In the genomic region with DNA sequence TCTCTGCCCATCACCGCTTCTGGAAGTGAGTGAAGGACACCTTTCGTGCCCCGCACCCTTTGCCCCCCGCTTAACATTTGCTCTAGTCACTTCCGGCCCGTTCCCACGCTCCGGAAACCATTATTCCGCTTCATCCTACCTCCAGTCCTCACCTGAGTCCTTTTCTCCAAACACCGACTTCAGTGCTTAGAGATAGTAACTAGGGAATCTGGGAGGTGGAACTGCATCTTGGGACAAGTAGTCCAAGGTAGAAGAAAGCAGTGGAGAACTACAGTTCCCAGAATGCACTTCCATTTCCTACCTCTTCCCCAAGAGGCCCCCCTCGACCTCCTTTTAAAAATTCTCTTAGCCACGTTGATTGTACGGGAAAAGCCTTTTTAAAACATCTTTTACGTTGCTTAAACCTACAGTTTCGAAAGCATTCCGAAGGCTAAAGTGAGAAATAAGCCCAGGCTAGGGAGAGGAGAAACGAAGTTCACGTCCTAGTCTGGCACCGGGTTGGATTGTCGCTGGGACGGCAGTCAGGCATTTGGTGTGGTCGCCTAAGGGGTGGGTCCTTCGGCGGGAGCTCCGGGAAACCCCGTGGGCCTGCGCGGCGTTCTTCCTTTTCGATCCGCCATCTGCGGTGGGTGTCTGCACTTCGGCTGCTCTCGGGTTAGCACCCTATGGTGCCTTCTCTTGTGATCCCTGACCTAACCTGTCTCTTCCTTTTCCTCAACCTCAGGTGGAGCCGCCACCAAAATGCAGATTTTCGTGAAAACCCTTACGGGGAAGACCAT, we compare ENCODE assay signal across 1 cellular context.
TF ChIP-seq lines count a peak whose summit lies in the region.

A gene (minus strand): TSS at position 210 of the 779 bp plus-strand sequence. CDS start 9,882 bp downstream, outside the sequence.
A gene (plus strand): TSS at position 605 of the 779 bp plus-strand sequence. CDS start 137 bp downstream, at position 742.

TF ChIP-seq in HepG2, 621 proteins besides CTCF, POLR2A, EP300 and RAD21 (continued from another document and continues in another):
- TF ChIP-seq, protein P1, sequence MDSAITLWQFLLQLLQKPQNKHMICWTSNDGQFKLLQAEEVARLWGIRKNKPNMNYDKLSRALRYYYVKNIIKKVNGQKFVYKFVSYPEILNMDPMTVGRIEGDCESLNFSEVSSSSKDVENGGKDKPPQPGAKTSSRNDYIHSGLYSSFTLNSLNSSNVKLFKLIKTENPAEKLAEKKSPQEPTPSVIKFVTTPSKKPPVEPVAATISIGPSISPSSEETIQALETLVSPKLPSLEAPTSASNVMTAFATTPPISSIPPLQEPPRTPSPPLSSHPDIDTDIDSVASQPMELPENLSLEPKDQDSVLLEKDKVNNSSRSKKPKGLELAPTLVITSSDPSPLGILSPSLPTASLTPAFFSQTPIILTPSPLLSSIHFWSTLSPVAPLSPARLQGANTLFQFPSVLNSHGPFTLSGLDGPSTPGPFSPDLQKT (CRISPR knock-in tag; IDR thresholded peaks at IDR 0.05; ENCODE audit: borderline replicate concordance): no peak
- TF ChIP-seq SALL2 (CRISPR knock-in tag; IDR thresholded peaks at IDR 0.05) (0 out of 2 replicates have a peak, but pooled peaks have one; percentile 32), ZNF724P (CRISPR knock-in tag; IDR thresholded peaks at IDR 0.05; ENCODE audit: borderline replicate concordance) (no peak), HCFC1 (IDR thresholded peaks at IDR 0.05; ENCODE audit: low read depth, low read length) (peak; percentile 84), ZNF160 (CRISPR knock-in tag; IDR thresholded peaks at IDR 0.05) (no peak), U2AF2 (IDR thresholded peaks at IDR 0.05; ENCODE audit: low read depth, low read length) (0 out of 2 replicates have a peak, but pooled peaks have one; percentile 46), DPF2 (CRISPR knock-in tag; IDR thresholded peaks at IDR 0.05; ENCODE audit: borderline replicate concordance, low read depth) (no peak), SMAD1 (CRISPR knock-in tag; IDR thresholded peaks at IDR 0.05; ENCODE audit: borderline replicate concordance, low read depth) (peak; percentile 89), ZNF788 (CRISPR knock-in tag; IDR thresholded peaks at IDR 0.05; ENCODE audit: borderline replicate concordance) (peak; percentile 41; the same call in 1 of the 2 replicates), HNRNPH1 (optimal IDR thresholded peaks at IDR 0.05; ENCODE audit: low read depth, low read length) (peak; percentile 63), ZNF792 (CRISPR knock-in tag; IDR thresholded peaks at IDR 0.05) (peak; percentile 58; the same call in 1 of the 2 replicates), ZSCAN12 (CRISPR knock-in tag; IDR thresholded peaks at IDR 0.05) (peak; percentile 43; the same call in 1 of the 2 replicates), MTF2 (CRISPR knock-in tag; IDR thresholded peaks at IDR 0.05; ENCODE audit: borderline replicate concordance) (peak; percentile 68; the same call in 1 of the 2 replicates), ZSCAN31 (CRISPR knock-in tag; IDR thresholded peaks at IDR 0.05; ENCODE audit: low read depth) (peak; percentile 83; the same call in 1 of the 2 replicates), ZNF496 (CRISPR knock-in tag; IDR thresholded peaks at IDR 0.05; ENCODE audit: insufficient replicate concordance) (no peak), ZNF720 (CRISPR knock-in tag; IDR thresholded peaks at IDR 0.05) (no peak), HMGA1 (CRISPR knock-in tag; conservative IDR thresholded peaks at IDR 0.05) (no peak), CHD2 (IDR thresholded peaks at IDR 0.05; ENCODE audit: low read depth, low read length) (no peak; the same call in 1 of the 2 replicates), EZH2 (conservative IDR thresholded peaks at IDR 0.05; ENCODE audit: low read depth, low read length) (no peak), TMF1 (CRISPR knock-in tag; IDR thresholded peaks at IDR 0.05; ENCODE audit: low read depth) (peak; percentile 65; the same call in 1 of the 2 replicates), ZNF501 (CRISPR knock-in tag; IDR thresholded peaks at IDR 0.05) (peak; percentile 88; the same call in 1 of the 2 replicates), ZNF761 (CRISPR knock-in tag; conservative IDR thresholded peaks at IDR 0.05) (peak; percentile 88; the same call in 1 of the 2 replicates), TBL1XR1 (IDR thresholded peaks at IDR 0.05; ENCODE audit: borderline replicate concordance, low read length, partially characterized antibody) (no peak), TCF7L2 (IDR thresholded peaks at IDR 0.05; ENCODE audit: low read depth, low read length) (no peak), TCF7 (IDR thresholded peaks at IDR 0.05; ENCODE audit: low read depth) (no peak), GATAD1 (CRISPR knock-in tag; IDR thresholded peaks at IDR 0.05) (peak; percentile 90), PHF5A (CRISPR knock-in tag; IDR thresholded peaks at IDR 0.05; ENCODE audit: low read depth, unreplicated experiment) (peak; percentile 47), HOXA5 (CRISPR knock-in tag; IDR thresholded peaks at IDR 0.05) (0 out of 2 replicates have a peak, but pooled peaks have one; percentile 31), TAF1 (CRISPR knock-in tag; IDR thresholded peaks at IDR 0.05) (peak; percentile 96), ZNF34 (CRISPR knock-in tag; IDR thresholded peaks at IDR 0.05; ENCODE audit: borderline replicate concordance) (0 out of 2 replicates have a peak, but pooled peaks have one; percentile 19), ZNF138 (CRISPR knock-in tag; IDR thresholded peaks at IDR 0.05; ENCODE audit: low read depth) (peak; percentile 30), ZBTB7A (CRISPR knock-in tag; IDR thresholded peaks at IDR 0.05) (0 out of 2 replicates have a peak, but pooled peaks have one; percentile 58), KLF9 (CRISPR knock-in tag; IDR thresholded peaks at IDR 0.05; ENCODE audit: low read depth) (no peak; the same call in 1 of the 2 replicates)
- TF ChIP-seq, protein P2, sequence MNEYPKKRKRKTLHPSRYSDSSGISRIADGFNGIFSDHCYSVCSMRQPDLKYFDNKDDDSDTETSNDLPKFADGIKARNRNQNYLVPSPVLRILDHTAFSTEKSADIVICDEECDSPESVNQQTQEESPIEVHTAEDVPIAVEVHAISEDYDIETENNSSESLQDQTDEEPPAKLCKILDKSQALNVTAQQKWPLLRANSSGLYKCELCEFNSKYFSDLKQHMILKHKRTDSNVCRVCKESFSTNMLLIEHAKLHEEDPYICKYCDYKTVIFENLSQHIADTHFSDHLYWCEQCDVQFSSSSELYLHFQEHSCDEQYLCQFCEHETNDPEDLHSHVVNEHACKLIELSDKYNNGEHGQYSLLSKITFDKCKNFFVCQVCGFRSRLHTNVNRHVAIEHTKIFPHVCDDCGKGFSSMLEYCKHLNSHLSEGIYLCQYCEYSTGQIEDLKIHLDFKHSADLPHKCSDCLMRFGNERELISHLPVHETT (CRISPR knock-in tag; conservative IDR thresholded peaks at IDR 0.05): peak; percentile 64
- TF ChIP-seq, protein P3, sequence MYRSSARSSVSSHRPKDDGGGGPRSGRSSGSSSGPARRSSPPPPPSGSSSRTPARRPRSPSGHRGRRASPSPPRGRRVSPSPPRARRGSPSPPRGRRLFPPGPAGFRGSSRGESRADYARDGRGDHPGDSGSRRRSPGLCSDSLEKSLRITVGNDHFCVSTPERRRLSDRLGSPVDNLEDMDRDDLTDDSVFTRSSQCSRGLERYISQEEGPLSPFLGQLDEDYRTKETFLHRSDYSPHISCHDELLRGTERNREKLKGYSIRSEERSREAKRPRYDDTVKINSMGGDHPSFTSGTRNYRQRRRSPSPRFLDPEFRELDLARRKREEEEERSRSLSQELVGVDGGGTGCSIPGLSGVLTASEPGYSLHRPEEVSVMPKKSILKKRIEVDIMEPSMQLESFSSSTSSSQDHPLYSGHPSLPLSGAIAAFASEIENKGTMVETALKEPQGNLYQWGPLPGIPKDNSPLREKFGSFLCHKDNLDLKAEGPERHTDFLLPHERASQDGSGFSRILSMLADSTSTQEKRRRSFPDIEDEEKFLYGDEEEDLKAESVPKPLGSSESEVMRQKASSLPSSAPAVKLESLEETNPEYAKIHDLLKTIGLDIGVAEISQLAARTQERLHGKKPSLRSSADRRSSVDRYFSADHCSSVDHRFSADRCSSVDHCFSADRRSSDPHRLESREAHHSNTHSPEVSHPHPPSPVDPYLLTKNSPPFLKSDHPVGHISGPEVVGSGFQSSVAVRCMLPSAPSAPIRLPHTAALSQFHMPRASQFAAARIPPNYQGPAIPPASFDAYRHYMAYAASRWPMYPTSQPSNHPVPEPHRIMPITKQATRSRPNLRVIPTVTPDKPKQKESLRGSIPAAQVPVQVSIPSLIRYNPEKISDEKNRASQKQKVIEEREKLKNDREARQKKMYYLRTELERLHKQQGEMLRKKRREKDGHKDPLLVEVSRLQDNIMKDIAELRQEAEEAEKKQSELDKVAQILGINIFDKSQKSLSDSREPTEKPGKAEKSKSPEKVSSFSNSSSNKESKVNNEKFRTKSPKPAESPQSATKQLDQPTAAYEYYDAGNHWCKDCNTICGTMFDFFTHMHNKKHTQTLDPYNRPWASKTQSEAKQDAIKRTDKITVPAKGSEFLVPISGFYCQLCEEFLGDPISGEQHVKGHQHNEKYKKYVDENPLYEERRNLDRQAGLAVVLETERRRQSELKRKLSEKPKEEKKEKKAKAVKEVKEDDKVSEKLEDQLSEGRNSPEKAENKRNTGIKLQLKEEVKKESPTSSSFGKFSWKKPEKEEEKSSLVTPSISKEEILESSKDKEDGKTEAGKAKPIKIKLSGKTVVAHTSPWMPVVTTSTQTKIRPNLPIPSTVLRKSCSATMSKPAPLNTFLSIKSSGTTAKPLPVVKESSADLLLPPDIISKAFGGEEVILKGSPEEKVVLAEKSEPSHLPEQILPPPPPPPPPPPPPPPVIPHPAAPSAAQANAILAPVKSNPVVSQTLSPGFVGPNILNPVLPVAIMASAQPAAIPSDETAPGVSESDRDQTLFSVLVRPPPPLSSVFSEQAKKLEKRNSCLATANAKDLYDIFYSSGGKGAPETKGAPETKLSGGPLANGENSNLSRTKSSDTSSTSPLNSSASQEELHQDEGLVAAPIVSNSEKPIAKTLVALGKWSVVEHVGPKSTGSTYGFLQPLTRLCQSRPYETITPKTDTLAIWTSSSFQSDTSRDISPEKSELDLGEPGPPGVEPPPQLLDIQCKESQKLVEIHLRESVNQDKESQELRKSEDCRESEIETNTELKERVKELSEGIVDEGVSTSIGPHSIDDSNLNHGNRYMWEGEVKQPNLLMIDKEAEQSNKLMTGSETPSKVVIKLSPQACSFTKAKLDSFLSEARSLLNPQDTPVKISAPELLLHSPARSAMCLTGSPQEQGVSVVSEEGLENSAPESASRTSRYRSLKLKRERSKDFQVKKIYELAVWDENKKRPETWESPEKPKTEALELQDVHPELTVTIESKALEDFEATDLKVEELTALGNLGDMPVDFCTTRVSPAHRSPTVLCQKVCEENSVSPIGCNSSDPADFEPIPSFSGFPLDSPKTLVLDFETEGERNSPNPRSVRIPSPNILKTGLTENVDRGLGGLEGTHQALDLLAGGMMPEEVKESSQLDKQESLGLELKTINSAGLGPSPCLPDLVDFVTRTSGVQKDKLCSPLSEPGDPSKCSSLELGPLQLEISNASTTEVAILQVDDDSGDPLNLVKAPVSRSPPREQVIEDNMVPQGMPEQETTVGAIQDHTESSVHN (CRISPR knock-in tag; IDR thresholded peaks at IDR 0.05): no peak
- TF ChIP-seq, protein P4, sequence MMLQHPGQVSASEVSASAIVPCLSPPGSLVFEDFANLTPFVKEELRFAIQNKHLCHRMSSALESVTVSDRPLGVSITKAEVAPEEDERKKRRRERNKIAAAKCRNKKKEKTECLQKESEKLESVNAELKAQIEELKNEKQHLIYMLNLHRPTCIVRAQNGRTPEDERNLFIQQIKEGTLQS (CRISPR knock-in tag; IDR thresholded peaks at IDR 0.05): no peak; the same call in 1 of the 2 replicates
- TF ChIP-seq, protein P5, sequence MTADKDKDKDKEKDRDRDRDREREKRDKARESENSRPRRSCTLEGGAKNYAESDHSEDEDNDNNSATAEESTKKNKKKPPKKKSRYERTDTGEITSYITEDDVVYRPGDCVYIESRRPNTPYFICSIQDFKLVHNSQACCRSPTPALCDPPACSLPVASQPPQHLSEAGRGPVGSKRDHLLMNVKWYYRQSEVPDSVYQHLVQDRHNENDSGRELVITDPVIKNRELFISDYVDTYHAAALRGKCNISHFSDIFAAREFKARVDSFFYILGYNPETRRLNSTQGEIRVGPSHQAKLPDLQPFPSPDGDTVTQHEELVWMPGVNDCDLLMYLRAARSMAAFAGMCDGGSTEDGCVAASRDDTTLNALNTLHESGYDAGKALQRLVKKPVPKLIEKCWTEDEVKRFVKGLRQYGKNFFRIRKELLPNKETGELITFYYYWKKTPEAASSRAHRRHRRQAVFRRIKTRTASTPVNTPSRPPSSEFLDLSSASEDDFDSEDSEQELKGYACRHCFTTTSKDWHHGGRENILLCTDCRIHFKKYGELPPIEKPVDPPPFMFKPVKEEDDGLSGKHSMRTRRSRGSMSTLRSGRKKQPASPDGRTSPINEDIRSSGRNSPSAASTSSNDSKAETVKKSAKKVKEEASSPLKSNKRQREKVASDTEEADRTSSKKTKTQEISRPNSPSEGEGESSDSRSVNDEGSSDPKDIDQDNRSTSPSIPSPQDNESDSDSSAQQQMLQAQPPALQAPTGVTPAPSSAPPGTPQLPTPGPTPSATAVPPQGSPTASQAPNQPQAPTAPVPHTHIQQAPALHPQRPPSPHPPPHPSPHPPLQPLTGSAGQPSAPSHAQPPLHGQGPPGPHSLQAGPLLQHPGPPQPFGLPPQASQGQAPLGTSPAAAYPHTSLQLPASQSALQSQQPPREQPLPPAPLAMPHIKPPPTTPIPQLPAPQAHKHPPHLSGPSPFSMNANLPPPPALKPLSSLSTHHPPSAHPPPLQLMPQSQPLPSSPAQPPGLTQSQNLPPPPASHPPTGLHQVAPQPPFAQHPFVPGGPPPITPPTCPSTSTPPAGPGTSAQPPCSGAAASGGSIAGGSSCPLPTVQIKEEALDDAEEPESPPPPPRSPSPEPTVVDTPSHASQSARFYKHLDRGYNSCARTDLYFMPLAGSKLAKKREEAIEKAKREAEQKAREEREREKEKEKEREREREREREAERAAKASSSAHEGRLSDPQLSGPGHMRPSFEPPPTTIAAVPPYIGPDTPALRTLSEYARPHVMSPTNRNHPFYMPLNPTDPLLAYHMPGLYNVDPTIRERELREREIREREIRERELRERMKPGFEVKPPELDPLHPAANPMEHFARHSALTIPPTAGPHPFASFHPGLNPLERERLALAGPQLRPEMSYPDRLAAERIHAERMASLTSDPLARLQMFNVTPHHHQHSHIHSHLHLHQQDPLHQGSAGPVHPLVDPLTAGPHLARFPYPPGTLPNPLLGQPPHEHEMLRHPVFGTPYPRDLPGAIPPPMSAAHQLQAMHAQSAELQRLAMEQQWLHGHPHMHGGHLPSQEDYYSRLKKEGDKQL (CRISPR knock-in tag; IDR thresholded peaks at IDR 0.05; ENCODE audit: low read depth): peak; percentile 19; the same call in 1 of the 2 replicates
- TF ChIP-seq, protein P6, sequence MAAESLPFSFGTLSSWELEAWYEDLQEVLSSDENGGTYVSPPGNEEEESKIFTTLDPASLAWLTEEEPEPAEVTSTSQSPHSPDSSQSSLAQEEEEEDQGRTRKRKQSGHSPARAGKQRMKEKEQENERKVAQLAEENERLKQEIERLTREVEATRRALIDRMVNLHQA (CRISPR knock-in tag; IDR thresholded peaks at IDR 0.05): no peak
- TF ChIP-seq, protein P7, sequence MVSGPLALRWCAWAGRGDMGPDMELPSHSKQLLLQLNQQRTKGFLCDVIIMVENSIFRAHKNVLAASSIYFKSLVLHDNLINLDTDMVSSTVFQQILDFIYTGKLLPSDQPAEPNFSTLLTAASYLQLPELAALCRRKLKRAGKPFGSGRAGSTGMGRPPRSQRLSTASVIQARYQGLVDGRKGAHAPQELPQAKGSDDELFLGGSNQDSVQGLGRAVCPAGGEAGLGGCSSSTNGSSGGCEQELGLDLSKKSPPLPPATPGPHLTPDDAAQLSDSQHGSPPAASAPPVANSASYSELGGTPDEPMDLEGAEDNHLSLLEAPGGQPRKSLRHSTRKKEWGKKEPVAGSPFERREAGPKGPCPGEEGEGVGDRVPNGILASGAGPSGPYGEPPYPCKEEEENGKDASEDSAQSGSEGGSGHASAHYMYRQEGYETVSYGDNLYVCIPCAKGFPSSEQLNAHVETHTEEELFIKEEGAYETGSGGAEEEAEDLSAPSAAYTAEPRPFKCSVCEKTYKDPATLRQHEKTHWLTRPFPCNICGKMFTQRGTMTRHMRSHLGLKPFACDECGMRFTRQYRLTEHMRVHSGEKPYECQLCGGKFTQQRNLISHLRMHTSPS (CRISPR knock-in tag; IDR thresholded peaks at IDR 0.05; ENCODE audit: low read depth): no peak
